Comparison of ENCODE assay signal across 9 cellular contexts in the genomic region with DNA sequence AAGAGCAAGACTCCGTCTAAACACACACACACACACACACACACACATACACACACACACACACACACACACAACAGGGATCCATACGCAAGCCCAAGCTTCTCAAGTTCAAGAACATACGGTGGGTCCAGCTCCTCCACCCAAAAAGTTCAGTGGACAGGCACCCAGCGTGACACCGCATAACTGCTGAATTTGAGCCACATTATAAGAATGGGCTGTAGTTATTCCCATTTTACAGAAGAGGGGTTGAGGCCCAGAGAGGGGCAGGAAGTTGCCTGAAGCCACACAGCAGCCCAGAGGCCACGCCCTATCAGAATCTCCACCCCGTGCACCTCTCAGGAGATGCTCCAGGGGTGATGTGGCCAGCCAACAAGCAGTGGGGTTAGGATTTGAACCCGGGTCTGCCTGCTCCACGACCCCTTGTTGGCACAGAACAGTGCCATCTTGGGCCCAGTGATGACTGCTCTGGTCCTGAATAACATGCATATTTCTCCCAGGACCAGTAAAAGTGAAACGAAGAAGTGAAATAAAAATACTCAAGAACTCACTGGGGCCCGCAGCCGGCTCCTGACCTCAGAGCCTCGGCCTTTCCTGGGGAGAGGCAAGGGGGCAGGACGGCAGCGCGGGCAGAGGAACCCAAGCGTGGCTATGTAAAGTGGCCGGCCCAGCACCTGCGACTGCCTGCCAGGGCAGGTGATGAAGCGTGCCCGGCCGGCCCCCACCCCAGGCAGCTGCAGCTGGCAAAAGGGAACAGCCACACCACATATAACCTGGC.
DNase-seq lines count a peak whose midpoint lies in the region; ATAC-seq and TF ChIP-seq lines count a peak whose summit lies in the region.
"Had no signal": no experiment of that assay in that cellular context is flagged by ENCODE, and none has a peak within 500 bp of the region (broad histone marks: within the 10 kb centered on the region; RNA-seq: fewer than 3 reads in every experiment).

No MANE protein-coding gene starts in this region.

- no peaks in the 10 kb centered on the region for H3K9me3 Mint-ChIP-seq in central memory CD8-positive, alpha-beta T cell
- H3K9me3 Mint-ChIP-seq in stimulated activated memory B cell treated with anti-CD40 and anti-IgM and Interleukin-4, amounts not matched to agents 10 μg/mL and 1 μg/mL and 100 μg/mL, for 72 hours, result peaks cover 4% of the 10 kb centered on the region
- no peaks in the 10 kb centered on the region for H3K9me3 Mint-ChIP-seq in mesothelial cell of epicardium

- peak overlapping the region; percentile 71 for H3K27ac Mint-ChIP-seq in central memory CD8-positive, alpha-beta T cell (ENCODE audit: low read depth)
- peak overlapping the region; percentile 82 for H3K27ac Mint-ChIP-seq in stimulated activated memory B cell treated with anti-CD40 and anti-IgM and Interleukin-4, amounts not matched to agents 10 μg/mL and 1 μg/mL and 100 μg/mL, for 72 hours
- H3K27ac Mint-ChIP-seq in mesothelial cell of epicardium, result no peak overlapping the region

- no peak for TF ChIP-seq CTCF in mesothelial cell of epicardium (IDR thresholded peaks at IDR 0.05; ENCODE audit: unreplicated experiment)

- DNase-seq in NCI-H146 (lab: John Stamatoyannopoulos, UW) (peak; percentile 28), NCI-H146 treated with DMSO at 0.1 percent for 48 hours (lab: John Stamatoyannopoulos, UW; ENCODE audit: unreplicated experiment) (no peak), mesothelial cell of epicardium (ENCODE audit: low spot score in 2 of 2, unreplicated experiment in 2 of 2) (no peak)
- no peak for DNase-seq in central memory CD8-positive, alpha-beta T cell (ENCODE audit: low spot score in 2 of 2)
- DNase-seq: NCI-H1694 treated with DMSO at 0.1 percent for 48 hours had no signal

- no peak overlapping the region for H3K4me3 Mint-ChIP-seq in central memory CD8-positive, alpha-beta T cell
- peak overlapping the region; percentile 61 for H3K4me3 Mint-ChIP-seq in stimulated activated memory B cell treated with anti-CD40 and anti-IgM and Interleukin-4, amounts not matched to agents 10 μg/mL and 1 μg/mL and 100 μg/mL, for 72 hours
- H3K4me3 Mint-ChIP-seq in mesothelial cell of epicardium, result no peak overlapping the region

- peak; percentile 53 for ATAC-seq in HG02970 (IDR thresholded peaks at IDR 0.05; ENCODE audit: low FRiP score, unreplicated experiment)
- no peak for ATAC-seq in central memory CD8-positive, alpha-beta T cell (replicated peaks; ENCODE audit: extremely low read depth, poor library complexity, severe bottlenecking)
- peak; percentile 96 for ATAC-seq in stimulated activated memory B cell treated with anti-CD40 and anti-IgM and Interleukin-4, amounts not matched to agents 10 μg/mL and 1 μg/mL and 100 μg/mL, for 72 hours
- ATAC-seq in HG03354 (IDR thresholded peaks at IDR 0.05; ENCODE audit: poor library complexity, severe bottlenecking, unreplicated experiment), result no peak
- ATAC-seq in GM18519 (IDR thresholded peaks at IDR 0.05; ENCODE audit: low FRiP score, unreplicated experiment), result no peak

- peaks cover 50% of the 10 kb centered on the region for H3K4me1 Mint-ChIP-seq in central memory CD8-positive, alpha-beta T cell
- peaks cover 68% of the 10 kb centered on the region for H3K4me1 Mint-ChIP-seq in stimulated activated memory B cell treated with anti-CD40 and anti-IgM and Interleukin-4, amounts not matched to agents 10 μg/mL and 1 μg/mL and 100 μg/mL, for 72 hours
- H3K4me1 Mint-ChIP-seq in mesothelial cell of epicardium, result peaks cover 17% of the 10 kb centered on the region

- H3K27me3 Mint-ChIP-seq in central memory CD8-positive, alpha-beta T cell, result no peaks in the 10 kb centered on the region
- H3K27me3 Mint-ChIP-seq in stimulated activated memory B cell treated with anti-CD40 and anti-IgM and Interleukin-4, amounts not matched to agents 10 μg/mL and 1 μg/mL and 100 μg/mL, for 72 hours, result no peaks in the 10 kb centered on the region
- H3K27me3 Mint-ChIP-seq in mesothelial cell of epicardium (ENCODE audit: low read depth), result no peaks in the 10 kb centered on the region

- peaks cover 10% of the 10 kb centered on the region for H3K36me3 Mint-ChIP-seq in central memory CD8-positive, alpha-beta T cell (ENCODE audit: insufficient read depth)
- H3K36me3 Mint-ChIP-seq in stimulated activated memory B cell treated with anti-CD40 and anti-IgM and Interleukin-4, amounts not matched to agents 10 μg/mL and 1 μg/mL and 100 μg/mL, for 72 hours, result peaks cover 6% of the 10 kb centered on the region
- H3K36me3 Mint-ChIP-seq in mesothelial cell of epicardium, result no peaks in the 10 kb centered on the region

Comparison
In these comparisons a context has a peak if more than half of its experiments do, and no peak if none do; other contexts are left out.
1. ATAC-seq: peak in HG02970 (single experiment) and stimulated activated memory B cell treated with anti-CD40 and anti-IgM and Interleukin-4, amounts not matched to agents 10 μg/mL and 1 μg/mL and 100 μg/mL, for 72 hours (single experiment); none in central memory CD8-positive, alpha-beta T cell (single experiment), HG03354 (single experiment) and GM18519 (single experiment).